In genomic region chr17:75113798-75114551, GRCh38 we compare ENCODE assay signal across 8 cellular contexts. TPM values are rescaled to one million over a fixed set of nuclear protein-coding genes. Genes with fewer than 3 reads are reported as not detected.
A peak's percentile ranks its signal among the peaks of the same experiment; 100 is the strongest.
DNase-seq lines count a peak whose midpoint lies in the region; ATAC-seq, FAIRE-seq and TF ChIP-seq lines count a peak whose summit lies in the region.

No MANE protein-coding gene starts in this region.

- TF ChIP-seq CTCF in VCaP (conservative IDR thresholded peaks at IDR 0.05) (peak; percentile 95), mammary epithelial cell (conservative IDR thresholded peaks at IDR 0.05 in 1 of 2, IDR thresholded peaks at IDR 0.05 in 1 of 2; ENCODE audit: extremely low read depth in 1 of 2, insufficient read depth in 1 of 2, low read depth in 1 of 2, low read length in 2 of 2) (peak; percentile 90 to 94), keratinocyte (optimal IDR thresholded peaks at IDR 0.05 in 1 of 3, IDR thresholded peaks at IDR 0.05 in 1 of 3, conservative IDR thresholded peaks at IDR 0.05 in 1 of 3; ENCODE audit: extremely low read depth in 1 of 3, insufficient read depth in 2 of 3, low read length in 3 of 3) (peak; percentile 85 to 96 (median 90))

- intact Hi-C loops in mammary epithelial cell (cut with micrococcal nuclease) = loop anchor here (1.0 to 10.0 kb wide), 5 partner anchors 17 to 301 kb away; partner anchors contain the start of genes JPT1 and NT5C

- no peak for FAIRE-seq in keratinocyte (lab: Jason Lieb, UNC)

- no TSS peak for BruUV-seq in mammary epithelial cell (replicated peaks; lab: Mats Ljungman, UMichigan)

- in situ Hi-C loops in mammary epithelial cell (cut with MboI; ENCODE audit: low sequenced_read_pairs in 2 of 2) = loop anchor here (10.0 kb wide), 2 partner anchors 59 to 61 kb away; no protein-coding TSS in a partner anchor

- H3K4me2 ChIP-seq in mammary epithelial cell (ENCODE audit: insufficient read depth, low read depth, low read length) (peak overlapping the region; percentile 96), keratinocyte (ENCODE audit: control insufficient read depth, extremely low read depth, insufficient read depth, low read depth, low read length) (peak overlapping the region; percentile 73)

- H3K4me1 ChIP-seq in mammary epithelial cell (ENCODE audit: insufficient read depth, low read length) (peaks cover 27% of the 10 kb centered on the region), keratinocyte (ENCODE audit: control insufficient read depth, extremely low read depth, insufficient read depth, low read length) (peaks cover 17% of the 10 kb centered on the region)

- H3K36me3 ChIP-seq in mammary epithelial cell (ENCODE audit: insufficient read depth, low read length) (no peaks in the 10 kb centered on the region), keratinocyte (ENCODE audit: control insufficient read depth in 2 of 2, extremely low read depth in 1 of 2, insufficient read depth in 2 of 2, low read length in 2 of 2) (peaks cover 0 to 4% of the 10 kb centered on the region in 2 experiments)

- H3K9me1 ChIP-seq in keratinocyte (ENCODE audit: control insufficient read depth, extremely low read depth, insufficient read depth, low read length) = no peaks in the 10 kb centered on the region

- H2AFZ ChIP-seq in mammary epithelial cell (ENCODE audit: low read depth, low read length) (peak overlapping the region; percentile 92), keratinocyte (ENCODE audit: control insufficient read depth, low read length) (peak overlapping the region; percentile 85)

- H3K27ac ChIP-seq in VCaP (peak overlapping the region; percentile 71), mammary epithelial cell (ENCODE audit: insufficient read depth, low read depth, low read length) (no peak overlapping the region), keratinocyte (ENCODE audit: control insufficient read depth, insufficient read depth, low read length) (peak overlapping the region; percentile 65)

- H4K20me1 ChIP-seq in mammary epithelial cell (ENCODE audit: insufficient read depth, low read length) (no peaks in the 10 kb centered on the region), keratinocyte (ENCODE audit: control insufficient read depth, extremely low read depth, insufficient read depth, low read length) (no peaks in the 10 kb centered on the region)

- H3K79me2 ChIP-seq in mammary epithelial cell (ENCODE audit: insufficient read depth, low read length) = peaks cover 20% of the 10 kb centered on the region
- no peaks in the 10 kb centered on the region for H3K79me2 ChIP-seq in keratinocyte (ENCODE audit: control insufficient read depth, insufficient read depth, low read length)

- H3K27me3 ChIP-seq in mammary epithelial cell (ENCODE audit: insufficient read depth, low read length) = no peaks in the 10 kb centered on the region
- H3K27me3 ChIP-seq in keratinocyte (ENCODE audit: control insufficient read depth, extremely low read depth, insufficient read depth, low read length) = no peaks in the 10 kb centered on the region

- dilution Hi-C loops in mammary epithelial cell (cut with HindIII; ENCODE audit: low sequenced_read_pairs) = loop anchor here (5.0 kb wide), 2 partner anchors 68 to 72 kb away; partner anchors contain the start of gene SUMO2
- dilution Hi-C loops in keratinocyte (cut with MboI; ENCODE audit: extremely low pct_ligation_motif_present, low sequenced_read_pairs) = no loop called here

- peak overlapping the region; percentile 53 for H3K9ac ChIP-seq in mammary epithelial cell (ENCODE audit: insufficient read depth, low read length)
- peak overlapping the region; percentile 69 for H3K9ac ChIP-seq in keratinocyte (ENCODE audit: control insufficient read depth, extremely low read depth, insufficient read depth, low read length)

- DNase-seq in DMS114 treated with DMSO at 0.1 percent for 48 hours (lab: John Stamatoyannopoulos, UW; ENCODE audit: unreplicated experiment) (peak; percentile 82), NCI-H2196 treated with DMSO at 0.1 percent for 48 hours (lab: John Stamatoyannopoulos, UW; ENCODE audit: unreplicated experiment) (peak; percentile 76), mammary epithelial cell (peak; percentile 73), keratinocyte (ENCODE audit: low read depth, low spot score) (peak; percentile 71)
- DNase-seq in stimulated activated CD4-positive, alpha-beta T cell treated with anti-CD3 and anti-CD28 coated beads, Interleukin-12 subunit alpha, Interleukin-12 subunit beta, amount 100 ng/mL, for 4 hours = peak; percentile 84

- CTCF ChIA-PET in mammary epithelial cell (lab: Charles Lee; ENCODE audit: low non-redundant PET) = interaction anchor here (0.6 to 1.5 kb wide), 9 partner anchors 10 to 88 kb away, joined by 3 to 18 read pairs (median 5); partner anchors contain the start of gene NT5C

- WGBS in mammary epithelial cell (ENCODE audit: low coverage, missing lambda C conversion rate) = 3% methylated on average over 8 of the region's 22 CpGs

- H3K4me3 ChIP-seq in mammary epithelial cell (replicated peaks in 1 of 3; ENCODE audit: insufficient read depth in 1 of 3, low read depth in 2 of 3, low read length in 3 of 3) (peak overlapping the region; percentile 23 to 52 (median 50)), keratinocyte (ENCODE audit: control insufficient read depth in 2 of 3, extremely low read depth in 1 of 3, insufficient read depth in 2 of 3, low read depth in 1 of 3, low read length in 3 of 3) (peak overlapping the region; percentile 14 to 59 (median 58))

- H3K9me3 ChIP-seq in mammary epithelial cell (replicated peaks; ENCODE audit: insufficient read depth, low read length) = no peaks in the 10 kb centered on the region
- no peaks in the 10 kb centered on the region for H3K9me3 ChIP-seq in keratinocyte (ENCODE audit: control insufficient read depth, low read depth, low read length)

- ATAC-seq in HG02678 (IDR thresholded peaks at IDR 0.05; ENCODE audit: unreplicated experiment) (peak; percentile 41), HG02798 (IDR thresholded peaks at IDR 0.05; ENCODE audit: poor library complexity, unreplicated experiment) (no peak)

RNA-seq across cellular contexts. Expression of gene ARMC7, which starts 4.2 kb away (rescaled TPM):
- total RNA-seq in mammary epithelial cell = 1 to 10 TPM; 2.8 to 8.3 TPM
- polyA plus RNA-seq in mammary epithelial cell (8.6 TPM), keratinocyte (3.2 to 6.0 TPM (median 4.2 TPM) in 3 replicates)
- polyA minus RNA-seq in mammary epithelial cell (4.9 TPM), keratinocyte (3.4 to 5.4 TPM (median 3.5 TPM) in 3 replicates)
- polyA plus RNA-seq in keratinocyte (2011; ENCODE audit: low read depth) = 1.8 TPM
- polyA plus RNA-seq in keratinocyte (2011; cell fraction: cytosol; rRNA removed) = 3.5 and 4.7 TPM in 2 replicates
- 8.7 and 10.6 TPM in 2 replicates for polyA plus RNA-seq in keratinocyte (2011; cell fraction: nucleus; rRNA removed)
- 5.9 and 6.3 TPM in 2 replicates for polyA plus RNA-seq in keratinocyte (2012; ENCODE audit: low replicate concordance)
- 4.0 TPM for polyA minus RNA-seq in keratinocyte (2011; cell fraction: cytosol; rRNA and poly(A)+ RNA removed)
- 4.2 and 5.9 TPM in 2 replicates for polyA minus RNA-seq in keratinocyte (2011; cell fraction: nucleus; rRNA and poly(A)+ RNA removed)

RNA-seq across cellular contexts. Expression of gene NT5C, which starts 17.6 kb away (rescaled TPM):
- 10 to 100 TPM; 45.7 to 65.7 TPM for total RNA-seq in mammary epithelial cell
- polyA plus RNA-seq in mammary epithelial cell (37.9 TPM), keratinocyte (29.9 to 38.1 TPM (median 38.0 TPM) in 3 replicates)
- polyA minus RNA-seq in mammary epithelial cell (27.5 TPM), keratinocyte (9.4 to 21.4 TPM (median 10.0 TPM) in 3 replicates)
- polyA plus RNA-seq in keratinocyte (2011; ENCODE audit: low read depth) = 22.2 TPM
- polyA plus RNA-seq in keratinocyte (2011; cell fraction: cytosol; rRNA removed) = 15.2 and 35.4 TPM in 2 replicates
- 32.0 and 44.4 TPM in 2 replicates for polyA plus RNA-seq in keratinocyte (2011; cell fraction: nucleus; rRNA removed)
- polyA plus RNA-seq in keratinocyte (2012; ENCODE audit: low replicate concordance) = 28.7 and 54.4 TPM in 2 replicates
- polyA minus RNA-seq in keratinocyte (2011; cell fraction: cytosol; rRNA and poly(A)+ RNA removed) = 16.1 TPM
- polyA minus RNA-seq in keratinocyte (2011; cell fraction: nucleus; rRNA and poly(A)+ RNA removed) = 8.1 and 9.2 TPM in 2 replicates

RNA-seq across cellular contexts. Expression of gene SLC16A5, which starts 26.2 kb away (rescaled TPM):
- 1 to 10 TPM; 3.5 to 7.1 TPM for total RNA-seq in mammary epithelial cell
- polyA plus RNA-seq in mammary epithelial cell = 1.6 TPM
- 1.1 TPM for polyA minus RNA-seq in mammary epithelial cell
- 3.5 to 5.4 TPM (median 4.0 TPM) in 3 replicates for polyA plus RNA-seq in keratinocyte
- polyA plus RNA-seq in keratinocyte (2011; ENCODE audit: low read depth) = 0.45 TPM
- 2.6 and 5.7 TPM in 2 replicates for polyA plus RNA-seq in keratinocyte (2011; cell fraction: cytosol; rRNA removed)
- polyA plus RNA-seq in keratinocyte (2011; cell fraction: nucleus; rRNA removed) = 16.1 and 26.3 TPM in 2 replicates
- 3.6 and 4.8 TPM in 2 replicates for polyA plus RNA-seq in keratinocyte (2012; ENCODE audit: low replicate concordance)
- 4.4 to 7.2 TPM (median 7.0 TPM) in 3 replicates for polyA minus RNA-seq in keratinocyte
- polyA minus RNA-seq in keratinocyte (2011; cell fraction: cytosol; rRNA and poly(A)+ RNA removed) = 7.5 TPM
- polyA minus RNA-seq in keratinocyte (2011; cell fraction: nucleus; rRNA and poly(A)+ RNA removed) = 9.1 and 9.6 TPM in 2 replicates

RNA-seq across cellular contexts. Expression of gene JPT1, which starts 40.3 kb away (rescaled TPM):
- total RNA-seq in mammary epithelial cell = 100 to 1,000 TPM; 107 to 223 TPM
- 280 TPM for polyA plus RNA-seq in mammary epithelial cell
- polyA minus RNA-seq in mammary epithelial cell = 110 TPM
- polyA plus RNA-seq in keratinocyte = 67.5 to 452 TPM (median 142 TPM) in 3 replicates
- 130 TPM for polyA plus RNA-seq in keratinocyte (2011; ENCODE audit: low read depth)
- polyA plus RNA-seq in keratinocyte (2011; cell fraction: cytosol; rRNA removed) = 236 and 338 TPM in 2 replicates
- 135 and 172 TPM in 2 replicates for polyA plus RNA-seq in keratinocyte (2011; cell fraction: nucleus; rRNA removed)
- 339 and 621 TPM in 2 replicates for polyA plus RNA-seq in keratinocyte (2012; ENCODE audit: low replicate concordance)
- 48.8 to 71.8 TPM (median 51.3 TPM) in 3 replicates for polyA minus RNA-seq in keratinocyte
- polyA minus RNA-seq in keratinocyte (2011; cell fraction: cytosol; rRNA and poly(A)+ RNA removed) = 395 TPM
- 49.7 and 67.1 TPM in 2 replicates for polyA minus RNA-seq in keratinocyte (2011; cell fraction: nucleus; rRNA and poly(A)+ RNA removed)
